Comparison of ENCODE assay signal across 2 cellular contexts in the genomic region with DNA sequence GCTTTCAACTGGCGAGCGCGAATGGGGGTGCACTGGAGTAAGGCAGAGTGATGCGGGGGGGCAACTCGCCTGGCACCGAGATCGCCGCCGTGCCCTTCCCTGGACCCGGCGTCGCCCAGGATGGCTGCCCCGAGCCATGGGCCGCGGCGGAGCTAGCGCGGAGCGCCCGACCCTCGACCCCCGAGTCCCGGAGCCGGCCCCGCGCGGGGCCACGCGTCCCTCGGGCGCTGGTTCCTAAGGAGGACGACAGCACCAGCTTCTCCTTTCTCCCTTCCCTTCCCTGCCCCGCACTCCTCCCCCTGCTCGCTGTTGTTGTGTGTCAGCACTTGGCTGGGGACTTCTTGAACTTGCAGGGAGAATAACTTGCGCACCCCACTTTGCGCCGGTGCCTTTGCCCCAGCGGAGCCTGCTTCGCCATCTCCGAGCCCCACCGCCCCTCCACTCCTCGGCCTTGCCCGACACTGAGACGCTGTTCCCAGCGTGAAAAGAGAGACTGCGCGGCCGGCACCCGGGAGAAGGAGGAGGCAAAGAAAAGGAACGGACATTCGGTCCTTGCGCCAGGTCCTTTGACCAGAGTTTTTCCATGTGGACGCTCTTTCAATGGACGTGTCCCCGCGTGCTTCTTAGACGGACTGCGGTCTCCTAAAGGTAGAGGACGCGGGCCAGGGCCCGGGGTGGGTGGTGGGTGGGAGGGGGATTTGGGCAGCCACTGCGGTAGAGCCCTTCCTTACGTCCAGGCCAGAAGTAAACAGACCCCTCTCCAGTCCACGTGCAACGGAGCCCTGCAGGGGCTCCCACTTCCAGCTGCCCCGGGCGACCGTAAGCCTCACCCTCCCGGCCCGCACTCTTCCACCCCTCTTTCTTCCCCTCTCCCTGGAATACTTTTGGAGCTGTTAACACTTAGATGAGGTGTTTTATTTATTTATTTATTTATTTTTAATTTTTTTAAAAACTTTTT.
TF ChIP-seq lines count a peak whose summit lies in the region.

No MANE protein-coding gene starts in this region.

TF ChIP-seq in IMR-90, 13 proteins besides CTCF, POLR2A, EP300 and RAD21:
- TF ChIP-seq MAZ (IDR thresholded peaks at IDR 0.05; ENCODE audit: borderline replicate concordance, low read depth, low read length) (no peak), NFE2L2 (IDR thresholded peaks at IDR 0.05; ENCODE audit: low read depth, low read length) (no peak), FOS (IDR thresholded peaks at IDR 0.05; ENCODE audit: low read depth, low read length) (no peak), RFX5 (IDR thresholded peaks at IDR 0.05; ENCODE audit: low read depth, low read length) (no peak), RCOR1 (IDR thresholded peaks at IDR 0.05; ENCODE audit: insufficient replicate concordance, low read length) (no peak), MAFK (IDR thresholded peaks at IDR 0.05; ENCODE audit: low read depth, low read length) (no peak), CEBPB (IDR thresholded peaks at IDR 0.05; ENCODE audit: low read depth, low read length) (no peak), CHD1 (IDR thresholded peaks at IDR 0.05; ENCODE audit: low read depth, low read length) (no peak), SMC3 (IDR thresholded peaks at IDR 0.05; ENCODE audit: low read depth, low read length) (no peak), BHLHE40 (IDR thresholded peaks at IDR 0.05; ENCODE audit: low read depth, low read length) (no peak)

TF ChIP-seq in endothelial cell of umbilical vein, 7 proteins besides CTCF, POLR2A, EP300 and RAD21:
- TF ChIP-seq MYC (IDR thresholded peaks at IDR 0.05; ENCODE audit: low read depth, low read length) (no peak), EZH2 (IDR thresholded peaks at IDR 0.05; ENCODE audit: borderline replicate concordance, low read depth, low read length, severe bottlenecking) (no peak), POLR2AphosphoS5 (IDR thresholded peaks at IDR 0.05; ENCODE audit: insufficient read depth, low read depth, low read length) (no peak), GATA2 (IDR thresholded peaks at IDR 0.05; ENCODE audit: insufficient read depth, insufficient read length, low read depth, low read length) (no peak)
